ENCODE assay signal across 8 cellular contexts in genomic region chr2:168948621-168949212, GRCh38. TPM values are rescaled to one million over a fixed set of nuclear protein-coding genes. Genes with fewer than 3 reads are reported as not detected.
DNase-seq lines count a peak whose midpoint lies in the region; ATAC-seq, FAIRE-seq and TF ChIP-seq lines count a peak whose summit lies in the region.

No MANE protein-coding gene starts in this region.

- H3K4me3 Mint-ChIP-seq in astrocyte (ENCODE audit: unreplicated experiment) (no peak overlapping the region), nephron (no peak overlapping the region)
- H3K4me3 Mint-ChIP-seq in activated T-helper 2 cell treated with anti-CD3 and anti-CD28 coated beads, Interferon-gamma antibody, Interleukin-2, Interleukin-4, amounts not matched to agents 10 μg/mL and 5 μg/mL and 100 μg/mL, durations not matched to agents 14 hours and 24 hours and 36 hours (ENCODE audit: low read depth) = no peak overlapping the region

- H3K27me3 Mint-ChIP-seq in astrocyte (ENCODE audit: low read depth, unreplicated experiment) (peaks cover 4% of the 10 kb centered on the region), nephron (ENCODE audit: low read depth) (no peaks in the 10 kb centered on the region)
- H3K27me3 Mint-ChIP-seq in activated T-helper 2 cell treated with anti-CD3 and anti-CD28 coated beads, Interferon-gamma antibody, Interleukin-2, Interleukin-4, amounts not matched to agents 10 μg/mL and 5 μg/mL and 100 μg/mL, durations not matched to agents 14 hours and 24 hours and 36 hours (ENCODE audit: low read depth) = peaks cover 41% of the 10 kb centered on the region

- H3K27ac ChIP-seq in astrocyte (ENCODE audit: low read depth, low read length) = no peak overlapping the region

- no peaks in the 10 kb centered on the region for H3K4me1 Mint-ChIP-seq in astrocyte (ENCODE audit: low read depth, unreplicated experiment)
- no peaks in the 10 kb centered on the region for H3K4me1 Mint-ChIP-seq in nephron
- H3K4me1 Mint-ChIP-seq in activated T-helper 2 cell treated with anti-CD3 and anti-CD28 coated beads, Interferon-gamma antibody, Interleukin-2, Interleukin-4, amounts not matched to agents 10 μg/mL and 5 μg/mL and 100 μg/mL, durations not matched to agents 14 hours and 24 hours and 36 hours (ENCODE audit: low read depth) = peaks cover 2% of the 10 kb centered on the region

- H3K36me3 ChIP-seq in astrocyte (ENCODE audit: insufficient read depth, low read length) = no peaks in the 10 kb centered on the region

- no peaks in the 10 kb centered on the region for H3K79me2 ChIP-seq in astrocyte (ENCODE audit: insufficient read depth, low read length)

- H3K9me3 ChIP-seq in astrocyte (ENCODE audit: insufficient read depth, low read depth, low read length) = no peaks in the 10 kb centered on the region

- H3K27ac Mint-ChIP-seq in astrocyte (ENCODE audit: unreplicated experiment) = no peak overlapping the region
- H3K27ac Mint-ChIP-seq in nephron = no peak overlapping the region
- H3K27ac Mint-ChIP-seq in activated T-helper 2 cell treated with anti-CD3 and anti-CD28 coated beads, Interferon-gamma antibody, Interleukin-2, Interleukin-4, amounts not matched to agents 10 μg/mL and 5 μg/mL and 100 μg/mL, durations not matched to agents 14 hours and 24 hours and 36 hours = no peak overlapping the region

- no peaks in the 10 kb centered on the region for H4K20me1 ChIP-seq in astrocyte (ENCODE audit: insufficient read depth, low read length)

- TF ChIP-seq CTCF in astrocyte (IDR thresholded peaks at IDR 0.05; ENCODE audit: insufficient read depth, low read depth, low read length) (peak; percentile 56), nephron (IDR thresholded peaks at IDR 0.05; ENCODE audit: unreplicated experiment in 3 of 3) (peak in 2 of 3 experiments; percentile 6 to 39)

- H3K9me3 Mint-ChIP-seq in astrocyte (ENCODE audit: unreplicated experiment) = no peaks in the 10 kb centered on the region
- peaks cover 26% of the 10 kb centered on the region for H3K9me3 Mint-ChIP-seq in nephron
- H3K9me3 Mint-ChIP-seq in activated T-helper 2 cell treated with anti-CD3 and anti-CD28 coated beads, Interferon-gamma antibody, Interleukin-2, Interleukin-4, amounts not matched to agents 10 μg/mL and 5 μg/mL and 100 μg/mL, durations not matched to agents 14 hours and 24 hours and 36 hours = peaks cover 12% of the 10 kb centered on the region

- H3K9ac ChIP-seq in astrocyte (ENCODE audit: low read length) = no peak overlapping the region

- ATAC-seq in HG03571 (IDR thresholded peaks at IDR 0.05; ENCODE audit: unreplicated experiment) = peak; percentile 64

- H3K36me3 Mint-ChIP-seq in astrocyte (ENCODE audit: low read depth, unreplicated experiment) = no peaks in the 10 kb centered on the region
- no peaks in the 10 kb centered on the region for H3K36me3 Mint-ChIP-seq in nephron (ENCODE audit: low read depth)
- no peaks in the 10 kb centered on the region for H3K36me3 Mint-ChIP-seq in activated T-helper 2 cell treated with anti-CD3 and anti-CD28 coated beads, Interferon-gamma antibody, Interleukin-2, Interleukin-4, amounts not matched to agents 10 μg/mL and 5 μg/mL and 100 μg/mL, durations not matched to agents 14 hours and 24 hours and 36 hours (ENCODE audit: low read depth)

- no peak for FAIRE-seq in astrocyte (lab: Jason Lieb, UNC)

- H3K27me3 ChIP-seq in astrocyte (ENCODE audit: insufficient read depth, low read length) = no peaks in the 10 kb centered on the region

- no peak overlapping the region for H3K4me3 ChIP-seq in astrocyte (ENCODE audit: insufficient read depth, low read depth, low read length)

- DNase-seq in NCI-H82 (lab: John Stamatoyannopoulos, UW) (peak; percentile 38), NCI-H82 treated with DMSO at 0.1 percent for 48 hours (lab: John Stamatoyannopoulos, UW; ENCODE audit: unreplicated experiment) (no peak), astrocyte (ENCODE audit: low read depth) (no peak), NCI-H2029 treated with DMSO at 0.1 percent for 48 hours (lab: John Stamatoyannopoulos, UW) (no peak), hippocampal formation (lab: John Stamatoyannopoulos, UW) (no peak)
- no peak for DNase-seq in activated T-helper 2 cell treated with anti-CD3 and anti-CD28 coated beads, Interferon-gamma antibody, Interleukin-2, Interleukin-4, amounts not matched to agents 10 μg/mL and 5 μg/mL and 100 μg/mL, durations not matched to agents 14 hours and 24 hours and 36 hours (ENCODE audit: low spot score)

- H3K4me1 ChIP-seq in astrocyte (ENCODE audit: insufficient read depth, low read length) = no peaks in the 10 kb centered on the region

- no peak overlapping the region for H3K4me2 ChIP-seq in astrocyte (ENCODE audit: low read length)

- intact Hi-C loops in activated T-helper 2 cell treated with anti-CD3 and anti-CD28 coated beads, Interferon-gamma antibody, Interleukin-2, Interleukin-4, amounts not matched to agents 10 μg/mL and 5 μg/mL and 100 μg/mL, durations not matched to agents 14 hours and 24 hours and 36 hours (cut with micrococcal nuclease) = no loop called here

- no peak overlapping the region for H2AFZ ChIP-seq in astrocyte (ENCODE audit: low read depth, low read length)

RNA-seq across cellular contexts. Expression of gene G6PC2, which starts 47.6 kb away (rescaled TPM):
- total RNA-seq in astrocyte = not detected in 2 replicates
- total RNA-seq in activated T-helper 2 cell treated with anti-CD3 and anti-CD28 coated beads, Interferon-gamma antibody, Interleukin-2, Interleukin-4, amounts not matched to agents 10 μg/mL and 5 μg/mL and 100 μg/mL, durations not matched to agents 14 hours and 24 hours and 36 hours = not detected in 2 replicates

RNA-seq across cellular contexts. Expression of gene SPC25, which starts 58.5 kb away (rescaled TPM):
- total RNA-seq in astrocyte = 0.60 and 1.6 TPM in 2 replicates
- 18.4 and 18.5 TPM in 2 replicates for total RNA-seq in activated T-helper 2 cell treated with anti-CD3 and anti-CD28 coated beads, Interferon-gamma antibody, Interleukin-2, Interleukin-4, amounts not matched to agents 10 μg/mL and 5 μg/mL and 100 μg/mL, durations not matched to agents 14 hours and 24 hours and 36 hours
